ENCODE assay signal across 8 cellular contexts in genomic region chr2:150620860-150621259, GRCh38.
DNase-seq lines count a peak whose midpoint lies in the region; ATAC-seq and TF ChIP-seq lines count a peak whose summit lies in the region.
"Had no signal": no experiment of that assay in that cellular context is flagged by ENCODE, and none has a peak within 500 bp of the region (broad histone marks: within the 10 kb centered on the region; RNA-seq: fewer than 3 reads in every experiment).

No MANE protein-coding gene starts in this region.

- peak; percentile 60 for DNase-seq in M059J (ENCODE audit: low read depth)
- DNase-seq in cardiac fibroblast (ENCODE audit: low read depth in 2 of 2), result peak; percentile 40 to 68
- no peak for DNase-seq in mesenchymal stem cell
- DNase-seq in NCI-H187 treated with DMSO at 0.1 percent for 48 hours (lab: John Stamatoyannopoulos, UW), result no peak
- DNase-seq in superior temporal gyrus (ENCODE audit: extremely low spot score), result no peak
- DNase-seq: NCI-H146 had no signal

- no peak overlapping the region for H3K4me2 ChIP-seq in mesenchymal stem cell (ENCODE audit: low read length, poor library complexity, severe bottlenecking)

- H4K91ac ChIP-seq in mesenchymal stem cell (ENCODE audit: low read length), result peak overlapping the region; percentile 52

- H3K27me3 ChIP-seq in mesenchymal stem cell (ENCODE audit: control insufficient read depth in 1 of 2, insufficient read depth in 1 of 2, low read length in 2 of 2), result no peaks in the 10 kb centered on the region

- peak overlapping the region; percentile 1 to 40 for H3K4ac ChIP-seq in mesenchymal stem cell (ENCODE audit: low read depth in 1 of 2, low read length in 2 of 2)

- H3K4me1 ChIP-seq in mesenchymal stem cell (ENCODE audit: control insufficient read depth, insufficient read depth, low read depth, low read length) (peaks cover 6% of the 10 kb centered on the region), urinary bladder (ENCODE audit: insufficient read depth) (peaks cover 2% of the 10 kb centered on the region)

- H2AK5ac ChIP-seq in mesenchymal stem cell (ENCODE audit: low read length, severe bottlenecking), result peak overlapping the region; percentile 16

- H3K9me3 ChIP-seq in mesenchymal stem cell (ENCODE audit: control insufficient read depth, low read length), result no peaks in the 10 kb centered on the region

- H2BK120ac ChIP-seq in mesenchymal stem cell (ENCODE audit: low read depth, low read length), result peak overlapping the region; percentile 0

- no peak overlapping the region for H4K8ac ChIP-seq in mesenchymal stem cell (ENCODE audit: low read length)

- H3K23ac ChIP-seq in mesenchymal stem cell (ENCODE audit: low read length in 2 of 2), result no peak overlapping the region

- peak overlapping the region; percentile 87 for H3K9ac ChIP-seq in mesenchymal stem cell (ENCODE audit: low read length)

- no peak overlapping the region for H3K14ac ChIP-seq in mesenchymal stem cell (ENCODE audit: low read length in 2 of 2)

- H2BK12ac ChIP-seq in mesenchymal stem cell (ENCODE audit: low read length in 2 of 2), result peak overlapping the region; percentile 0 to 51

- no peak for TF ChIP-seq CTCF in cardiac fibroblast (IDR thresholded peaks at IDR 0.05; ENCODE audit: low read depth, low read length)

- no peak for ATAC-seq in HG02610 (IDR thresholded peaks at IDR 0.05; ENCODE audit: unreplicated experiment)

- H3K79me1 ChIP-seq in mesenchymal stem cell (replicated peaks; ENCODE audit: low read length, poor library complexity, severe bottlenecking), result no peaks in the 10 kb centered on the region

- H2AFZ ChIP-seq in mesenchymal stem cell (ENCODE audit: low read depth, low read length), result no peak overlapping the region

- 95% methylated on average over 6 of the region's 6 CpGs for WGBS in mesenchymal stem cell
- WGBS in urinary bladder, result 38% methylated on average over 6 of the region's 6 CpGs

- no peak overlapping the region for H2BK5ac ChIP-seq in mesenchymal stem cell (ENCODE audit: low read depth, low read length, poor library complexity, severe bottlenecking)

- peak overlapping the region; percentile 1 to 67 for H3K18ac ChIP-seq in mesenchymal stem cell (ENCODE audit: low read depth in 1 of 2, low read length in 2 of 2)

- H3K27ac ChIP-seq in mesenchymal stem cell (ENCODE audit: low read length, poor library complexity, severe bottlenecking) (peak overlapping the region; percentile 7), urinary bladder (ENCODE audit: low read depth) (peak overlapping the region; percentile 7)

- H3K36me3 ChIP-seq in mesenchymal stem cell (ENCODE audit: control insufficient read depth in 1 of 2, insufficient read depth in 2 of 2, low read depth in 1 of 2, low read length in 2 of 2) (no peaks in the 10 kb centered on the region), urinary bladder (ENCODE audit: insufficient read depth) (no peaks in the 10 kb centered on the region)

- H3K4me3 ChIP-seq in cardiac fibroblast (replicated peaks in 1 of 2; ENCODE audit: low read depth in 2 of 2, low read length in 2 of 2) (no peak overlapping the region), mesenchymal stem cell (ENCODE audit: insufficient read depth in 1 of 2, low read depth in 1 of 2, low read length in 2 of 2) (no peak overlapping the region), urinary bladder (ENCODE audit: low read depth, low read length) (no peak overlapping the region)

- no peak overlapping the region for H2BK15ac ChIP-seq in mesenchymal stem cell (ENCODE audit: low read depth, poor library complexity, severe bottlenecking)

Comparison
In these comparisons a context has a peak if more than half of its experiments do, and no peak if none do; other contexts are left out.
1. DNase-seq: peak in M059J (single experiment) and cardiac fibroblast (2 of 2); none in mesenchymal stem cell (single experiment), NCI-H187 treated with DMSO at 0.1 percent for 48 hours (single experiment) and superior temporal gyrus (single experiment).